36 cellular contexts compared by ENCODE assay signal in the genomic region with DNA sequence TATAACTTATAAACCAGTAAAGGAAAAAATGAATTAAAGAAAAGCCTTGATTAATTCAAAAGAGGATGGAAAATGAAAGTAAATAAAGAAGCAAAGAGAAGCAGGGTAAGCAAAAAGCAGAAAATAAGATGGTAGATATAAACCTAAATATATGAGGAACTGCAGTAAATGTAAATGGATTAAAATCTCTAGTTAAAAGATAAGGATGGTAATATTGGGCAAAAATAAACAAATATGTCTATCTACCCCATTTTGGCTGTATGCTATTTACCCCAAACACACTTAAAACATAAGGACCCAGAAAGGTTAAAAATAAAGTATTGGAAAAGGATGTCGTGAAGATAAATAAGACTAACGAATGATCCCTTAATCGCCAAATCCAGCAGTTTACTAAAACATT.
"Had no signal": no experiment of that assay in that cellular context is flagged by ENCODE, and none has a peak within 500 bp of the region (broad histone marks: within the 10 kb centered on the region; RNA-seq: fewer than 3 reads in every experiment).

No MANE protein-coding gene starts in this region.

- DNase-seq: Karpas-422, Kasumi-1, MG63, MM.1S, MV-4-11, NCI-H1048, NCI-H1092, NCI-H1092 treated with DMSO at 0.1 percent for 48 hours, NCI-H1105, NCI-H1105 treated with DMSO at 0.1 percent for 48 hours, NCI-H1417, NCI-H1417 treated with DMSO at 0.1 percent for 48 hours, NCI-H1436, NCI-H1436 treated with DMSO at 0.1 percent for 48 hours, NCI-H146, NCI-H1694, NCI-H1694 treated with DMSO at 0.1 percent for 48 hours, NCI-H187, NCI-H187 treated with DMSO at 0.1 percent for 48 hours, NCI-H1930, NCI-H2029, NCI-H2029 treated with DMSO at 0.1 percent for 48 hours, NCI-H2081, NCI-H2081 treated with DMSO at 0.1 percent for 48 hours, NCI-H2107, NCI-H2171, NCI-H2171 treated with DMSO at 0.1 percent for 48 hours, NCI-H2227 treated with DMSO at 0.1 percent for 48 hours, NCI-H226, NCI-H345, NCI-H446, NCI-H446 treated with DMSO at 0.1 percent for 48 hours, NCI-H510A, NCI-H510A treated with DMSO at 0.1 percent for 48 hours, NCI-H524, NCI-H524 treated with DMSO at 0.1 percent for 48 hours had no signal

- H3K36me3 ChIP-seq: MG63 had no signal

- H3K27me3 ChIP-seq: MG63 had no signal

- H3K4me3 ChIP-seq: MG63 had no signal
